In genomic region chr10:50809596-50809995, GRCh38 we compare ENCODE assay signal across 27 cellular contexts.
A peak's percentile ranks its signal among the peaks of the same experiment; 100 is the strongest.
DNase-seq lines count a peak whose midpoint lies in the region; ATAC-seq and TF ChIP-seq lines count a peak whose summit lies in the region.
"Had no signal": no experiment of that assay in that cellular context is flagged by ENCODE, and none has a peak within 500 bp of the region (broad histone marks: within the 10 kb centered on the region; RNA-seq: fewer than 3 reads in every experiment).

No MANE protein-coding gene starts in this region.

- H3K79me2 ChIP-seq in PC-3 (ENCODE audit: low read length) = no peaks in the 10 kb centered on the region

- no TSS peak for BruUV-seq in MCF 10A (replicated peaks; lab: Mats Ljungman, UMichigan)
- no TSS peak for BruUV-seq in PC-3 (replicated peaks; lab: Mats Ljungman, UMichigan)

- no peaks in the 10 kb centered on the region for H3K36me3 ChIP-seq in breast epithelium
- H3K36me3 ChIP-seq in PC-3 (ENCODE audit: low read depth, low read length) = no peaks in the 10 kb centered on the region
- H3K36me3 ChIP-seq: BE2C, heart right ventricle, ovary, tibial nerve had no signal

- no peak for TF ChIP-seq POLR2A in breast epithelium (IDR thresholded peaks at IDR 0.05)

- no peak overlapping the region for H3K4me2 ChIP-seq in PC-3 (ENCODE audit: low read length)

- intact Hi-C loops in MCF 10A (cut with micrococcal nuclease) = no loop called here
- intact Hi-C loops in breast epithelium (cut with DNase I; ENCODE audit: low total_unique reads) = no loop called here
- intact Hi-C loops in PC-3 (cut with micrococcal nuclease) = no loop called here
- intact Hi-C loops in posterior vena cava (cut with DNase I) = no loop called here

- H3K9me3 ChIP-seq in breast epithelium = no peaks in the 10 kb centered on the region
- H3K9me3 ChIP-seq in PC-3 (ENCODE audit: low read length) = no peaks in the 10 kb centered on the region
- H3K9me3 ChIP-seq: BE2C, heart right ventricle, ovary, tibial nerve had no signal

- H3K9ac ChIP-seq in PC-3 (ENCODE audit: low read length) = no peak overlapping the region

- no peaks in the 10 kb centered on the region for H3F3A ChIP-seq in PC-3 (ENCODE audit: low read length, unreplicated experiment)

- H3K27me3 ChIP-seq in breast epithelium (no peaks in the 10 kb centered on the region), PC-3 (ENCODE audit: low read length) (peaks cover 49% of the 10 kb centered on the region)
- H3K27me3 ChIP-seq: BE2C, heart right ventricle, ovary, tibial nerve had no signal

- no peaks in the 10 kb centered on the region for H3K36me3 Mint-ChIP-seq in MCF 10A (ENCODE audit: insufficient read depth, unreplicated experiment)
- H3K36me3 Mint-ChIP-seq: activated naive CD8-positive, alpha-beta T cell had no signal

- no peak overlapping the region for H3K27ac ChIP-seq in breast epithelium
- H3K27ac ChIP-seq in PC-3 (ENCODE audit: low read length) = no peak overlapping the region
- H3K27ac ChIP-seq: heart right ventricle, ovary, SK-N-MC, tibial nerve had no signal

- peak; percentile 29 for DNase-seq in MCF 10A (ENCODE audit: unreplicated experiment)
- DNase-seq in breast epithelium (ENCODE audit: low spot score in 2 of 2) = no peak
- DNase-seq in PC-3 = peak; percentile 50
- DNase-seq in fibroblast of mammary gland (ENCODE audit: low read depth) = peak; percentile 49
- DNase-seq in stromal cell of bone marrow (ENCODE audit: low read depth) = peak; percentile 48
- no peak for DNase-seq in occipital lobe (lab: John Stamatoyannopoulos, UW)
- DNase-seq in posterior vena cava (ENCODE audit: low spot score) = no peak
- no peak for DNase-seq in NCI-H748 treated with DMSO at 0.1 percent for 48 hours (lab: John Stamatoyannopoulos, UW)
- DNase-seq: 8988T; activated CD4-positive, alpha-beta T cell treated with anti-CD3 and anti-CD28 coated beads, Interleukin-2, amount 50 U/mL, for 48 hours; BE2C; DMS153; GDM1; heart right ventricle; kidney glomerular epithelial cell; MM.1S; NCI-H1436 treated with DMSO at 0.1 percent for 48 hours; NCI-H2107; ovary; stimulated activated CD4-positive, alpha-beta T cell treated with anti-CD3 and anti-CD28 coated beads, Interleukin-2, amount 100 ng/mL, for 24 hours had no signal

- no peaks in the 10 kb centered on the region for H3K9me2 ChIP-seq in PC-3 (replicated peaks; ENCODE audit: low read length)

- no peaks in the 10 kb centered on the region for H3K9me3 Mint-ChIP-seq in MCF 10A (ENCODE audit: unreplicated experiment)
- H3K9me3 Mint-ChIP-seq: activated T-helper 2 cell treated with anti-CD3 and anti-CD28 coated beads, Interferon-gamma antibody, Interleukin-2, Interleukin-4, amounts not matched to agents 10 μg/mL and 5 μg/mL and 100 μg/mL, durations not matched to agents 14 hours and 24 hours and 36 hours; nephron had no signal

- H4K20me1 ChIP-seq in PC-3 (ENCODE audit: low read length) = no peaks in the 10 kb centered on the region

- H3K27ac Mint-ChIP-seq in MCF 10A (ENCODE audit: low read depth, unreplicated experiment) = no peak overlapping the region
- H3K27ac Mint-ChIP-seq: activated naive CD8-positive, alpha-beta T cell; activated T-helper 2 cell treated with anti-CD3 and anti-CD28 coated beads, Interferon-gamma antibody, Interleukin-2, Interleukin-4, amounts not matched to agents 10 μg/mL and 5 μg/mL and 100 μg/mL, durations not matched to agents 14 hours and 24 hours and 36 hours; nephron had no signal

- POLR2A ChIA-PET in MCF 10A (lab: Yijun Ruan, JAX) (no interaction called here), PC-3 (lab: Charles Lee; ENCODE audit: unreplicated experiment) (no interaction called here)

- H3K4me3 Mint-ChIP-seq in MCF 10A (ENCODE audit: unreplicated experiment) = no peak overlapping the region
- H3K4me3 Mint-ChIP-seq: activated naive CD8-positive, alpha-beta T cell; nephron had no signal

- H3K4me1 Mint-ChIP-seq in MCF 10A (ENCODE audit: insufficient read depth, unreplicated experiment) = no peaks in the 10 kb centered on the region
- H3K4me1 Mint-ChIP-seq: nephron had no signal

- no peak for ATAC-seq in PC-3
- ATAC-seq: activated CD4-positive, CD25-positive, alpha-beta regulatory T cell treated with anti-CD3 and anti-CD28 coated beads, Interleukin-2, amount 50 U/mL, for 24 hours; heart right ventricle; K562 had no signal

- H2AFZ ChIP-seq in PC-3 (ENCODE audit: low read length) = no peak overlapping the region

- H3K4me1 ChIP-seq in breast epithelium (no peaks in the 10 kb centered on the region), PC-3 (ENCODE audit: insufficient read depth, low read length) (peaks cover 15% of the 10 kb centered on the region)
- H3K4me1 ChIP-seq: BE2C, heart right ventricle, tibial nerve had no signal

- H3K4me3 ChIP-seq in breast epithelium = no peak overlapping the region
- no peak overlapping the region for H3K4me3 ChIP-seq in PC-3 (ENCODE audit: low read length)
- no peak overlapping the region for H3K4me3 ChIP-seq in fibroblast of mammary gland (ENCODE audit: control insufficient read depth, low read depth, low read length)
- H3K4me3 ChIP-seq: heart right ventricle, K562, ovary, SK-N-MC, tibial nerve had no signal

- TF ChIP-seq CTCF in MCF 10A (IDR thresholded peaks at IDR 0.05; ENCODE audit: unreplicated experiment) = no peak
- TF ChIP-seq CTCF in breast epithelium (IDR thresholded peaks at IDR 0.05) = no peak
- TF ChIP-seq CTCF in PC-3 (conservative IDR thresholded peaks at IDR 0.05; ENCODE audit: low read depth, low read length) = no peak
- no peak for TF ChIP-seq CTCF in fibroblast of mammary gland (conservative IDR thresholded peaks at IDR 0.05; ENCODE audit: control insufficient read depth, insufficient read depth, low read depth, low read length)

- H3K27me3 Mint-ChIP-seq in MCF 10A (ENCODE audit: insufficient read depth, unreplicated experiment) = peaks cover 21% of the 10 kb centered on the region

- CTCF ChIA-PET in MCF 10A (lab: Yijun Ruan, JAX) = no interaction called here
- CTCF ChIA-PET in PC-3 (lab: Charles Lee) = no interaction called here

Comparison
In these comparisons a context has a peak if more than half of its experiments do, and no peak if none do; other contexts are left out.
1. DNase-seq: peak in MCF 10A (single experiment), PC-3 (single experiment), fibroblast of mammary gland (single experiment) and stromal cell of bone marrow (single experiment); none in breast epithelium (0 of 2), occipital lobe (single experiment), posterior vena cava (single experiment) and NCI-H748 treated with DMSO at 0.1 percent for 48 hours (single experiment).